Comparison of ENCODE assay signal across 19 cellular contexts in genomic region chr5:137836301-137836700, GRCh38. TPM values are rescaled to one million over a fixed set of nuclear protein-coding genes. Genes with fewer than 3 reads are reported as not detected.
DNase-seq lines count a peak whose midpoint lies in the region; ATAC-seq and TF ChIP-seq lines count a peak whose summit lies in the region.
"Had no signal": no experiment of that assay in that cellular context is flagged by ENCODE, and none has a peak within 500 bp of the region (broad histone marks: within the 10 kb centered on the region; RNA-seq: fewer than 3 reads in every experiment).

No MANE protein-coding gene starts in this region.

- H3K9ac ChIP-seq in SK-N-SH = no peak overlapping the region

- H3K9me3 Mint-ChIP-seq in brain = no peaks in the 10 kb centered on the region
- H3K9me3 Mint-ChIP-seq: activated naive CD4-positive, alpha-beta T cell treated with anti-CD3 and anti-CD28 coated beads, Interleukin-2, amount 50 U/mL, for 24 hours had no signal

- no peak for DNase-seq in SK-N-SH
- no peak for DNase-seq in substantia nigra (lab: John Stamatoyannopoulos, UW)
- no peak for DNase-seq in activated CD8-positive, alpha-beta memory T cell treated with anti-CD3 and anti-CD28 coated beads, Interleukin-2, amount 50 U/mL, for 4 hours
- no peak for DNase-seq in foreskin fibroblast
- no peak for DNase-seq in NCI-H1694 (lab: John Stamatoyannopoulos, UW)
- DNase-seq: 8988T; dermis blood vessel endothelial cell; NCI-H1417; PC-9; stimulated activated CD4-positive, alpha-beta T cell treated with anti-CD3 and anti-CD28 coated beads, Interleukin-4, amount 100 ng/mL, for 24 hours; T-helper 9 cell had no signal

- peaks cover 14% of the 10 kb centered on the region for H3F3A ChIP-seq in SK-N-SH (replicated peaks; ENCODE audit: insufficient read depth)

- no peak for TF ChIP-seq EP300 in SK-N-SH (IDR thresholded peaks at IDR 0.05; ENCODE audit: borderline replicate concordance in 1 of 2, low read depth in 1 of 2, low read length in 1 of 2)

- peak overlapping the region in 1 of 5 experiments; percentile 9 for H3K4me3 Mint-ChIP-seq in brain
- H3K4me3 Mint-ChIP-seq: activated naive CD4-positive, alpha-beta T cell treated with anti-CD3 and anti-CD28 coated beads, Interleukin-2, amount 50 U/mL, for 24 hours had no signal

- peaks cover 3 to 32% of the 10 kb centered on the region in 2 experiments; a peak in 3 of 4 replicates for H3K4me1 ChIP-seq in SK-N-SH (ENCODE audit: control insufficient read depth in 1 of 2, insufficient read depth in 2 of 2, low read depth in 1 of 2, low read length in 1 of 2)
- peaks cover 37% of the 10 kb centered on the region for H3K4me1 ChIP-seq in mesodermal cell (ENCODE audit: control insufficient read depth, insufficient read depth, low read length, poor library complexity, severe bottlenecking)

- H3K36me3 Mint-ChIP-seq in brain = no peaks in the 10 kb centered on the region

- H2AFZ ChIP-seq in SK-N-SH (ENCODE audit: low read depth) = no peak overlapping the region
- H2AFZ ChIP-seq: PC-9 had no signal

- H3K27ac Mint-ChIP-seq in brain = peak overlapping the region in 3 of 5 experiments; percentile 66 to 72 (median 71)
- H3K27ac Mint-ChIP-seq: activated naive CD4-positive, alpha-beta T cell treated with anti-CD3 and anti-CD28 coated beads, Interleukin-2, amount 50 U/mL, for 24 hours had no signal

- no peak for TF ChIP-seq CTCF in SK-N-SH (IDR thresholded peaks at IDR 0.05)
- no peak for TF ChIP-seq CTCF in brain (conservative IDR thresholded peaks at IDR 0.05)
- no peak for TF ChIP-seq CTCF in foreskin fibroblast (IDR thresholded peaks at IDR 0.05; ENCODE audit: low read depth, low read length)

- no peaks in the 10 kb centered on the region for H3K27me3 ChIP-seq in SK-N-SH (ENCODE audit: insufficient read depth)

- peaks cover 58% of the 10 kb centered on the region for H3K4me1 Mint-ChIP-seq in brain
- H3K4me1 Mint-ChIP-seq: activated naive CD4-positive, alpha-beta T cell treated with anti-CD3 and anti-CD28 coated beads, Interleukin-2, amount 50 U/mL, for 24 hours had no signal

- H4K20me1 ChIP-seq in SK-N-SH (ENCODE audit: insufficient read depth) = no peaks in the 10 kb centered on the region

- H3K27ac ChIP-seq in SK-N-SH (ENCODE audit: low read depth in 2 of 2, low read length in 1 of 2) (peak overlapping the region in 1 of 2 experiments; percentile 82; a peak in 1 of 4 replicates), mesodermal cell (ENCODE audit: low read depth, low read length, severe bottlenecking) (peak overlapping the region; percentile 26), substantia nigra (ENCODE audit: low read depth, low read length, poor library complexity, severe bottlenecking) (peak overlapping the region; percentile 31)
- H3K27ac ChIP-seq: PC-9 had no signal

- H3K9me3 ChIP-seq in SK-N-SH = no peaks in the 10 kb centered on the region
- H3K9me3 ChIP-seq in mesodermal cell (ENCODE audit: control insufficient read depth, low read length) = no peaks in the 10 kb centered on the region
- H3K9me3 ChIP-seq: HAP-1 had no signal

- no peaks in the 10 kb centered on the region for H3K9me2 ChIP-seq in SK-N-SH

- no peak for TF ChIP-seq RAD21 in SK-N-SH (IDR thresholded peaks at IDR 0.05; ENCODE audit: low read length)

- POLR2A ChIA-PET in SK-N-SH (lab: Yijun Ruan, JAX) = no interaction called here

- no peak overlapping the region for H3K4me2 ChIP-seq in SK-N-SH
- H3K4me2 ChIP-seq: PC-9 had no signal

- WGBS in SK-N-SH (ENCODE audit: low lambda C conversion rate) = 94% methylated on average over 1 of the region's 1 CpG
- WGBS in mesodermal cell (ENCODE audit: insufficient coverage in 2 of 2), 2 experiments = 80% methylated on average over 1 of the region's 1 CpG; no CpG with 5 or more reads in 1 of the 2 experiments

- H3K27me3 Mint-ChIP-seq in brain = peaks cover 7% of the 10 kb centered on the region
- H3K27me3 Mint-ChIP-seq: activated naive CD4-positive, alpha-beta T cell treated with anti-CD3 and anti-CD28 coated beads, Interleukin-2, amount 50 U/mL, for 24 hours had no signal

- H3K79me2 ChIP-seq in SK-N-SH (ENCODE audit: insufficient read depth) = no peaks in the 10 kb centered on the region

- CTCF ChIA-PET in SK-N-SH (lab: Yijun Ruan, JAX) = interaction anchor here (1.0 to 3.0 kb wide), 3 partner anchors 11 to 85 kb away, joined by 3 to 13 read pairs (median 5); no protein-coding TSS in a partner anchor

- no peak overlapping the region for H3K4me3 ChIP-seq in SK-N-SH (ENCODE audit: low read depth in 2 of 2, low read length in 1 of 2)
- no peak overlapping the region for H3K4me3 ChIP-seq in mesodermal cell (ENCODE audit: extremely low read depth, insufficient read depth, low read length, poor library complexity, severe bottlenecking)
- H3K4me3 ChIP-seq in foreskin fibroblast (ENCODE audit: low read depth in 1 of 2, low read length in 2 of 2) = no peak overlapping the region
- H3K4me3 ChIP-seq: HAP-1, PC-9 had no signal

- no peak for ATAC-seq in SK-N-SH treated with all-trans-retinoic acid at 6 μM for 48 hours
- ATAC-seq: activated CD4-positive, CD25-positive, alpha-beta regulatory T cell treated with anti-CD3 and anti-CD28 coated beads, Interleukin-2, amount 50 U/mL, for 24 hours had no signal

- H3K36me3 ChIP-seq in SK-N-SH (replicated peaks in 1 of 2; ENCODE audit: control insufficient read depth in 1 of 2, insufficient read depth in 2 of 2, low read length in 1 of 2) (no peaks in the 10 kb centered on the region), mesodermal cell (ENCODE audit: control insufficient read depth, insufficient read depth, low read length) (no peaks in the 10 kb centered on the region)
- H3K36me3 ChIP-seq: HAP-1 had no signal

TF ChIP-seq in SK-N-SH treated with all-trans-retinoic acid at 6 μM for 48 hours, 23 proteins besides CTCF, POLR2A, EP300 and RAD21:
- no peak for TF ChIP-seq ZNF565 (CRISPR knock-in tag; conservative IDR thresholded peaks at IDR 0.05; ENCODE audit: low read depth)
- no peak for TF ChIP-seq ISL1 (CRISPR knock-in tag; IDR thresholded peaks at IDR 0.05)
- TF ChIP-seq, protein P1, sequence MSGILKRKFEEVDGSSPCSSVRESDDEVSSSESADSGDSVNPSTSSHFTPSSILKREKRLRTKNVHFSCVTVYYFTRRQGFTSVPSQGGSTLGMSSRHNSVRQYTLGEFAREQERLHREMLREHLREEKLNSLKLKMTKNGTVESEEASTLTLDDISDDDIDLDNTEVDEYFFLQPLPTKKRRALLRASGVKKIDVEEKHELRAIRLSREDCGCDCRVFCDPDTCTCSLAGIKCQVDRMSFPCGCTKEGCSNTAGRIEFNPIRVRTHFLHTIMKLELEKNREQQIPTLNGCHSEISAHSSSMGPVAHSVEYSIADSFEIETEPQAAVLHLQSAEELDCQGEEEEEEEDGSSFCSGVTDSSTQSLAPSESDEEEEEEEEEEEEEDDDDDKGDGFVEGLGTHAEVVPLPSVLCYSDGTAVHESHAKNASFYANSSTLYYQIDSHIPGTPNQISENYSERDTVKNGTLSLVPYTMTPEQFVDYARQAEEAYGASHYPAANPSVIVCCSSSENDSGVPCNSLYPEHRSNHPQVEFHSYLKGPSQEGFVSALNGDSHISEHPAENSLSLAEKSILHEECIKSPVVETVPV (CRISPR knock-in tag; IDR thresholded peaks at IDR 0.05) = no peak
- TF ChIP-seq ZFP30 (CRISPR knock-in tag; IDR thresholded peaks at IDR 0.05) = peak; percentile 14; the same call in 1 of the 2 replicates

TF ChIP-seq in SK-N-SH, 30 proteins besides CTCF, POLR2A, EP300 and RAD21:
- TF ChIP-seq YY1 (IDR thresholded peaks at IDR 0.05; ENCODE audit: low read depth) (no peak), MXI1 (IDR thresholded peaks at IDR 0.05; ENCODE audit: low read depth, low read length) (no peak), GATA2 (CRISPR knock-in tag; IDR thresholded peaks at IDR 0.05) (no peak), SIN3A (IDR thresholded peaks at IDR 0.05; ENCODE audit: borderline replicate concordance, low read depth, low read length) (no peak), ZBTB33 (IDR thresholded peaks at IDR 0.05; ENCODE audit: borderline replicate concordance, low read depth) (no peak), RXRA (IDR thresholded peaks at IDR 0.05; ENCODE audit: borderline replicate concordance, low read depth) (no peak), ELF1 (IDR thresholded peaks at IDR 0.05) (no peak), GABPA (IDR thresholded peaks at IDR 0.05; ENCODE audit: low read depth) (no peak)

RNA-seq across cellular contexts. Expression of gene MYOT, which starts 31.4 kb away (rescaled TPM):
- polyA plus RNA-seq in SK-N-SH (2012; rRNA removed) = 0.02 and 0.06 TPM in 2 replicates
- 0.01 and 0.10 TPM in 2 replicates for polyA plus RNA-seq in SK-N-SH (2012; cell fraction: cytosol; rRNA removed)
- polyA plus RNA-seq in SK-N-SH (2012; cell fraction: nucleus; rRNA removed) = 0.13 and 0.30 TPM in 2 replicates
- 2.0 TPM for polyA plus RNA-seq in brain (ENCODE audit: insufficient read depth, low read depth, low replicate concordance)
- polyA plus RNA-seq in mesodermal cell (2013, experiment 1 of 2) = not detected
- polyA plus RNA-seq in mesodermal cell (2013, experiment 2 of 2) = 0.20 TPM
- polyA plus RNA-seq: BJ had no signal

RNA-seq across cellular contexts. Expression of gene PKD2L2, which starts 53.0 kb away (rescaled TPM):
- polyA plus RNA-seq in SK-N-SH (2012; rRNA removed) (0.11 and 0.26 TPM in 2 replicates), brain (ENCODE audit: insufficient read depth, low read depth, low replicate concordance) (not detected)
- 0.09 and 0.10 TPM in 2 replicates for polyA plus RNA-seq in SK-N-SH (2012; cell fraction: cytosol; rRNA removed)
- 0.15 and 0.32 TPM in 2 replicates for polyA plus RNA-seq in SK-N-SH (2012; cell fraction: nucleus; rRNA removed)
- polyA plus RNA-seq in mesodermal cell (2013, experiment 1 of 2) = not detected
- polyA plus RNA-seq in mesodermal cell (2013, experiment 2 of 2) = not detected
- polyA plus RNA-seq: BJ, liver had no signal
